Comparison of ENCODE assay signal across 8 cellular contexts in the genomic region with DNA sequence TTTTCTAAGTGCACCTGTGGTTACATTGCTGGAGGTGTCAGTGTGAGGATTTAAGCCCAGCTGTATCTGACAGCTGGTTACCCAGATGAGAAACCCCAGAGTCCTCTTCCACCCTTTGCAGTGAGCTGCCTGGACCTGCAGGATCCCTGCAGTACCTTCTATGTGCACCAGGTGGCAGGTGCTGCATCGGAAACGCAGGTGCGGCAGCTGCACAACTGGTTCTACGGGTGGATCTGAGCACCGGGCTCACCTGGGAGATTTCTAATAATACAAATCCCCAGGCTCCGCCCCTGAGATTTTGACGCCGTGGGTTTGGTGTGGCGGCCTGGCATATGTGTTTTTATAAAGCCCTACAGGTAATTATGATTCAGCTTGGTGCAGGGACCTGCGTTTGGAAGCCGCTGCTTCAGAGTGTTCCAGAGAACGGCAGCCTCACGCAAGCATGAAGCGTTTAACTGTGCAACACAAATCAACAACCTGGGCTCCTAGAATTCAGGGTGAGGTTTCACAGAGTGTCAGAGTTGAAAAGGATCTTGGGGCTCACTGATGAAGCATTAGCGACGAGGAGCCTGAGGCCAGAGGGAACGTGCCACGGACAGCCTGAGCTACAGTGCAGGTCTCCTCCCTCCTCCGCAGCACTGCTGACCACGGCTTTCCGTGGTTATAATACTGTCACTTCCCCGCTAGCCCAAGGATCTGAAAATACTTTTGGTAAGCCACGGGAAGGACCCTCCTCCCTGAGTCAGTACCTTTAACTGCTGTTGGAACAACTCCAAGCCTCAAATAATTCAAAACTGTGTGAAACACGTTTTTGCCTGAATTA.
A peak's percentile ranks its signal among the peaks of the same experiment; 100 is the strongest.
DNase-seq lines count a peak whose midpoint lies in the region; ATAC-seq and TF ChIP-seq lines count a peak whose summit lies in the region.

No MANE protein-coding gene starts in this region.

- CTCF ChIA-PET in RWPE1 (lab: Yijun Ruan, JAX): interaction anchor here (0.6 to 1.5 kb wide), 13 partner anchors 12 to 1545 kb away, joined by 3 to 11 read pairs (median 4); no protein-coding TSS in a partner anchor

- no peaks in the 10 kb centered on the region for H3K9me3 ChIP-seq in heart left ventricle
- H3K9me3 ChIP-seq in gastrocnemius medialis: no peaks in the 10 kb centered on the region

- in situ Hi-C loops in gastrocnemius medialis (cut with MboI; ENCODE audit: low sequenced_read_pairs in 4 of 4): no loop called here

- WGBS in heart left ventricle, 4 donors: 31 to 49% (median 41%) methylated on average over 17 to 24 of the region's 24 CpGs

- TF ChIP-seq CTCF in RWPE1 (conservative IDR thresholded peaks at IDR 0.05; ENCODE audit: low read depth) (peak; percentile 88), heart left ventricle (IDR thresholded peaks at IDR 0.05) (peak; percentile 52 to 76 (median 62)), gastrocnemius medialis (IDR thresholded peaks at IDR 0.05 in 4 of 5, conservative IDR thresholded peaks at IDR 0.05 in 1 of 5) (peak in 4 of 5 experiments; percentile 31 to 66 (median 52))

- H3K4me3 ChIP-seq in heart left ventricle (no peak overlapping the region), gastrocnemius medialis (no peak overlapping the region)

- DNase-seq in EL: peak; percentile 28
- DNase-seq in Kasumi-1 (lab: John Stamatoyannopoulos, UW): peak; percentile 46 to 52
- peak; percentile 93 for DNase-seq in RWPE1 (ENCODE audit: low spot score)
- DNase-seq in activated effector memory CD4-positive, alpha-beta T cell treated with Interleukin-2 at 50 U/mL for 16 hours: peak; percentile 38
- DNase-seq in heart left ventricle: peak in 4 of 5 donors; percentile 21 to 54 (median 38)
- DNase-seq in gastrocnemius medialis: peak in 1 of 2 donors; percentile 19
- DNase-seq in medulla oblongata (ENCODE audit: extremely low spot score): no peak

- H3K36me3 ChIP-seq in heart left ventricle (no peaks in the 10 kb centered on the region), gastrocnemius medialis (no peaks in the 10 kb centered on the region)

- no peak for TF ChIP-seq POLR2A in heart left ventricle (IDR thresholded peaks at IDR 0.05)
- TF ChIP-seq POLR2A in gastrocnemius medialis (IDR thresholded peaks at IDR 0.05): no peak

- POLR2A ChIA-PET in RWPE1 (lab: Yijun Ruan, JAX; ENCODE audit: low non-redundant PET): no interaction called here

- H3K27me3 ChIP-seq in heart left ventricle (peaks cover 0 to 35% (median 12%) of the 10 kb centered on the region in 9 donors), gastrocnemius medialis (peaks cover 4 to 13% (median 9%) of the 10 kb centered on the region in 3 donors)

- no peaks in the 10 kb centered on the region for H3K4me1 ChIP-seq in heart left ventricle
- H3K4me1 ChIP-seq in gastrocnemius medialis: no peaks in the 10 kb centered on the region

- peak; percentile 92 for ATAC-seq in GM21825 (IDR thresholded peaks at IDR 0.05; ENCODE audit: unreplicated experiment)
- peak in 3 of 4 donors; percentile 47 to 73 (median 71) for ATAC-seq in heart left ventricle
- no peak for ATAC-seq in gastrocnemius medialis

- intact Hi-C loops in heart left ventricle (cut with DNase I): no loop called here
- intact Hi-C loops in gastrocnemius medialis (cut with DNase I; ENCODE audit: low total_unique reads): no loop called here

- H3K27ac ChIP-seq in RWPE1 (no peak overlapping the region), heart left ventricle (no peak overlapping the region), gastrocnemius medialis (no peak overlapping the region)

Comparison
In these comparisons a context has a peak if more than half of its experiments do, and no peak if none do; other contexts are left out.
1. ATAC-seq: peak in GM21825 (single experiment) and heart left ventricle (3 of 4); none in gastrocnemius medialis (0 of 2).
2. Peak in every context shown above with its lines, with median percentiles within 50 percentile points of each other: CTCF ChIP-seq.